Comparison of ENCODE assay signal across 11 cellular contexts in genomic region chr10:49359349-49360231, GRCh38. TPM values are rescaled to one million over a fixed set of nuclear protein-coding genes. Genes with fewer than 3 reads are reported as not detected.
DNase-seq lines count a peak whose midpoint lies in the region; ATAC-seq and TF ChIP-seq lines count a peak whose summit lies in the region.
"Had no signal": no experiment of that assay in that cellular context is flagged by ENCODE, and none has a peak within 500 bp of the region (broad histone marks: within the 10 kb centered on the region; RNA-seq: fewer than 3 reads in every experiment).

No MANE protein-coding gene starts in this region.

- no peak overlapping the region for H3K4ac ChIP-seq in mesendoderm (ENCODE audit: low read depth, low read length)

- no peak for TF ChIP-seq CTCF in NB4 (IDR thresholded peaks at IDR 0.05; ENCODE audit: low read depth, low read length)
- TF ChIP-seq CTCF in Caco-2 (IDR thresholded peaks at IDR 0.05; ENCODE audit: insufficient read depth in 1 of 2, low read depth in 1 of 2, low read length in 1 of 2, severe bottlenecking in 1 of 2, unreplicated experiment in 1 of 2) = no peak

- peaks cover 4% of the 10 kb centered on the region in 2 donors for H3K9me3 Mint-ChIP-seq in activated naive CD4-positive, alpha-beta T cell treated with anti-CD3 and anti-CD28 coated beads, Interleukin-2, amount 50 U/mL, for 72 hours
- no peaks in the 10 kb centered on the region for H3K9me3 Mint-ChIP-seq in Caco-2 (ENCODE audit: unreplicated experiment)

- no peaks in the 10 kb centered on the region for H3K79me1 ChIP-seq in mesendoderm (ENCODE audit: low read length)

- H3K18ac ChIP-seq in mesendoderm (ENCODE audit: low read length) = no peak overlapping the region

- peaks cover 22% of the 10 kb centered on the region for H3K27me3 Mint-ChIP-seq in Caco-2 (ENCODE audit: insufficient read depth, unreplicated experiment)

- ATAC-seq in activated naive CD4-positive, alpha-beta T cell treated with anti-CD3 and anti-CD28 coated beads, Interleukin-2, amount 50 U/mL, for 72 hours = no peak

- WGBS in mesendoderm (ENCODE audit: extremely low coverage, insufficient coverage, low lambda C conversion rate) = no CpG with 5 or more reads among the region's 13 CpGs

- no peak overlapping the region for H2AK5ac ChIP-seq in mesendoderm (ENCODE audit: low read length)

- intact Hi-C loops in Caco-2 (cut with micrococcal nuclease; ENCODE audit: unreplicated experiment) = no loop called here

- peak overlapping the region; percentile 60 for H3K56ac ChIP-seq in mesendoderm (ENCODE audit: low read length)

- H3K36me3 Mint-ChIP-seq in activated naive CD4-positive, alpha-beta T cell treated with anti-CD3 and anti-CD28 coated beads, Interleukin-2, amount 50 U/mL, for 72 hours = no peaks in the 10 kb centered on the region
- no peaks in the 10 kb centered on the region for H3K36me3 Mint-ChIP-seq in Caco-2 (ENCODE audit: insufficient read depth, unreplicated experiment)

- H3K27ac ChIP-seq in mesendoderm (ENCODE audit: low read depth, low read length) = no peak overlapping the region

- H3K27ac Mint-ChIP-seq in activated naive CD4-positive, alpha-beta T cell treated with anti-CD3 and anti-CD28 coated beads, Interleukin-2, amount 50 U/mL, for 72 hours = no peak overlapping the region
- H3K27ac Mint-ChIP-seq in Caco-2 (ENCODE audit: unreplicated experiment) = no peak overlapping the region
- H3K27ac Mint-ChIP-seq: progenitor cell of endocrine pancreas had no signal

- H3K4me3 ChIP-seq in NB4 (ENCODE audit: low read depth, low read length) = no peak overlapping the region
- H3K4me3 ChIP-seq in mesendoderm (ENCODE audit: low read length) = no peak overlapping the region
- H3K4me3 ChIP-seq in Caco-2 (ENCODE audit: low read depth, low read length) = no peak overlapping the region

- H3K4me1 Mint-ChIP-seq in Caco-2 (ENCODE audit: low read depth, unreplicated experiment) = no peaks in the 10 kb centered on the region

- peak; percentile 51 for DNase-seq in DMS79 (lab: John Stamatoyannopoulos, UW)
- DNase-seq in NB4 (ENCODE audit: low read depth) = peak; percentile 81
- DNase-seq in ecto neural progenitor cell (ENCODE audit: low spot score) = peak; percentile 59
- DNase-seq in mesendoderm = peak; percentile 96
- no peak for DNase-seq in activated naive CD4-positive, alpha-beta T cell treated with anti-CD3 and anti-CD28 coated beads, Interleukin-2, amount 50 U/mL, for 72 hours (ENCODE audit: low spot score in 2 of 2)
- DNase-seq in LoVo (ENCODE audit: low spot score) = no peak
- DNase-seq in Caco-2 = no peak
- DNase-seq in NCI-H187 (lab: John Stamatoyannopoulos, UW) = no peak
- DNase-seq: stimulated activated CD8-positive, alpha-beta memory T cell treated with anti-CD3 and anti-CD28 coated beads, Interleukin-4, amount 100 ng/mL, for 48 hours had no signal

- no peak overlapping the region for H4K8ac ChIP-seq in mesendoderm (ENCODE audit: low read depth, low read length)

- no peak overlapping the region for H3K9ac ChIP-seq in mesendoderm (ENCODE audit: low read length)

- POLR2A ChIA-PET in Caco-2 (lab: Charles Lee) = no interaction called here

- no peaks in the 10 kb centered on the region for H3K27me3 ChIP-seq in mesendoderm (ENCODE audit: insufficient read depth, low read length, poor library complexity)
- no peaks in the 10 kb centered on the region for H3K27me3 ChIP-seq in Caco-2 (replicated peaks; ENCODE audit: control insufficient read depth, insufficient read depth, low read length)

- BruUV-seq in Caco-2 (replicated peaks; lab: Mats Ljungman, UMichigan) = no TSS peak

- no peaks in the 10 kb centered on the region for H3K36me3 ChIP-seq in mesendoderm (ENCODE audit: control insufficient read depth, insufficient read depth, low read length)
- no peaks in the 10 kb centered on the region for H3K36me3 ChIP-seq in Caco-2 (ENCODE audit: control insufficient read depth, insufficient read depth, low read length)

- CTCF ChIA-PET in Caco-2 (lab: Charles Lee) = no interaction called here

- peak overlapping the region; percentile 80 for H2BK5ac ChIP-seq in mesendoderm (ENCODE audit: low read length)

- TF ChIP-seq POLR2A in NB4 (IDR thresholded peaks at IDR 0.05; ENCODE audit: extremely low read depth, insufficient read length) = no peak

- no peak overlapping the region for H2BK15ac ChIP-seq in mesendoderm (replicated peaks; ENCODE audit: low read depth)

- H3K4me1 ChIP-seq in mesendoderm (ENCODE audit: control insufficient read depth, low read depth, low read length) (peaks cover 8% of the 10 kb centered on the region), Caco-2 (no peaks in the 10 kb centered on the region)

- no peaks in the 10 kb centered on the region; the same call in 1 of the 2 replicates for H3K9me3 ChIP-seq in Caco-2

- H3K79me2 ChIP-seq in mesendoderm (ENCODE audit: control insufficient read depth, insufficient read depth, low read length) = no peaks in the 10 kb centered on the region

- H3K23ac ChIP-seq in mesendoderm (ENCODE audit: low read length) = peak overlapping the region; percentile 45

- no peak overlapping the region for H2BK120ac ChIP-seq in mesendoderm (ENCODE audit: low read depth, low read length)

- H3K4me2 ChIP-seq in mesendoderm (ENCODE audit: low read length) = no peak overlapping the region

- no peak overlapping the region for H3K4me3 Mint-ChIP-seq in Caco-2 (ENCODE audit: unreplicated experiment)

- H4K5ac ChIP-seq in mesendoderm (ENCODE audit: low read length) = no peak overlapping the region

RNA-seq across cellular contexts. Expression of gene DRGX, which starts 36.3 kb away (rescaled TPM):
- polyA plus RNA-seq in mesendoderm (2013, experiment 1 of 2) = not detected
- polyA plus RNA-seq in mesendoderm (2013, experiment 2 of 2) = not detected
- not detected for total RNA-seq in activated naive CD4-positive, alpha-beta T cell treated with anti-CD3 and anti-CD28 coated beads, Interleukin-2, amount 50 U/mL, for 72 hours
- total RNA-seq in Caco-2 (2022) = not detected in 2 replicates
- total RNA-seq: activated CD8-positive, alpha-beta memory T cell treated with anti-CD3 and anti-CD28 coated beads for 36 hours; progenitor cell of endocrine pancreas had no signal

Comparison
In these comparisons a context has a peak if more than half of its experiments do, and no peak if none do; other contexts are left out.
1. DNase-seq: peak in DMS79 (single experiment), NB4 (single experiment), ecto neural progenitor cell (single experiment) and mesendoderm (single experiment); none in activated naive CD4-positive, alpha-beta T cell treated with anti-CD3 and anti-CD28 coated beads, Interleukin-2, amount 50 U/mL, for 72 hours (0 of 2), LoVo (single experiment), Caco-2 (0 of 2) and NCI-H187 (0 of 2).